8 cellular contexts compared by ENCODE assay signal in the genomic region with DNA sequence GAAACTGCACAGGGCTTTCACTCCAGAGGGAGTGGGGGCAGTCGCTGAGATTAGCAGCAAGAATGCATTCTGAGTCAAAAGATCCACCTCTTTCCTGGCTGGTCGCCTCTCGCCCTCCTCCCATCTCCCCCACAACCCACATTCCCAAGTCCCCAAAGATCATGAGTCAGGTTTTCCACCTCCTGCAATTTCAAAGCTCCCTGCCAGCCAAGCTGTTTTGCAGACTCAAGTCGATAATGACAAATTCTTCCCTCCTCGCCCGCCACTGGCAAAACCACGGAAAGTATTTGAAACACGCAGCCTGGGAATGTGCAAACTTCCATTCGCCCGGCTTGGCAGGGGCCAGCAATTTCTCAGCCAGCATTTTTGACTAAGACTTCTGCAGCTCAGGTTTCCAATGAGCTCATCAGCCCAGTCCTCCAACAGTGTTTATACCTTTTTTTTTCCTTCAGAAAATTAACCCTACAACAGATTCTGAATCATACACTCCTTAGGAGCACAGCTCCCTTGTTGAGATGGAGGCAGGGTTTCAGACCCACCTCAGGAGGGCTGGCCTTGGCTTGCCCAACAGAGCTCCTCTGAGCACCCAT.
DNase-seq lines count a peak whose midpoint lies in the region; ATAC-seq, FAIRE-seq and TF ChIP-seq lines count a peak whose summit lies in the region.

No MANE protein-coding gene starts in this region.

- peaks cover 0 to 2% of the 10 kb centered on the region in 2 donors for H3K9me3 Mint-ChIP-seq in activated T-cell treated with anti-CD3 and anti-CD28 coated beads, Interleukin-2, amount 50 U/mL, for 72 hours

- H3K4me1 Mint-ChIP-seq in T-helper 17 cell: no peaks in the 10 kb centered on the region
- H3K4me1 Mint-ChIP-seq in activated T-cell treated with anti-CD3 and anti-CD28 coated beads, Interleukin-2, amount 50 U/mL, for 72 hours (ENCODE audit: low read depth): no peaks in the 10 kb centered on the region

- no peaks in the 10 kb centered on the region for H3K36me3 Mint-ChIP-seq in T-helper 17 cell (ENCODE audit: low read depth)
- no peaks in the 10 kb centered on the region for H3K36me3 Mint-ChIP-seq in activated T-cell treated with anti-CD3 and anti-CD28 coated beads, Interleukin-2, amount 50 U/mL, for 72 hours (ENCODE audit: insufficient read depth in 2 of 2)

- H3K27ac ChIP-seq in HCT116 (ENCODE audit: low read depth, low read length) (peak overlapping the region; percentile 79), cardiac muscle cell (peak overlapping the region; percentile 81)

- H4K20me1 ChIP-seq in HCT116 (ENCODE audit: insufficient read depth): no peaks in the 10 kb centered on the region

- CTCF ChIA-PET in HCT116 (lab: Charles Lee): interaction anchor here (1.1 kb wide), 1 partner anchor 16 kb away, joined by 3 read pairs; no protein-coding TSS in a partner anchor

- no peaks in the 10 kb centered on the region for H3K9me2 ChIP-seq in HCT116 (ENCODE audit: insufficient read depth)

- H3K27me3 ChIP-seq in HCT116 (ENCODE audit: insufficient read depth, low read length) (no peaks in the 10 kb centered on the region), cardiac muscle cell (no peaks in the 10 kb centered on the region)

- H3K79me2 ChIP-seq in HCT116 (ENCODE audit: insufficient read depth, low read length): no peaks in the 10 kb centered on the region

- H3K4me1 ChIP-seq in HCT116 (ENCODE audit: control insufficient read depth in 1 of 2, insufficient read depth in 2 of 2, low read length in 2 of 2): peaks cover 32 to 69% of the 10 kb centered on the region in 2 experiments
- peaks cover 11% of the 10 kb centered on the region for H3K4me1 ChIP-seq in cardiac muscle cell (ENCODE audit: low read depth)

- peak overlapping the region; percentile 68 for H3K4me2 ChIP-seq in HCT116 (ENCODE audit: low read length)

- H3K36me3 ChIP-seq in HCT116 (ENCODE audit: control insufficient read depth in 1 of 2, insufficient read depth in 2 of 2, low read length in 2 of 2): no peaks in the 10 kb centered on the region
- no peaks in the 10 kb centered on the region for H3K36me3 ChIP-seq in cardiac muscle cell

- no peak for TF ChIP-seq CTCF in HCT116 (IDR thresholded peaks at IDR 0.05 in 2 of 3, conservative IDR thresholded peaks at IDR 0.05 in 1 of 3; ENCODE audit: borderline replicate concordance in 1 of 3, insufficient read depth in 1 of 3, low read depth in 2 of 3, low read length in 2 of 3)
- TF ChIP-seq CTCF in cardiac muscle cell (IDR thresholded peaks at IDR 0.05; ENCODE audit: low read depth, low read length): no peak

- BruUV-seq in HCT116 (replicated peaks; lab: Mats Ljungman, UMichigan): no TSS peak

- ATAC-seq in HCT116 (peak; percentile 86), T-helper 17 cell (no peak)
- no peak for ATAC-seq in activated T-cell treated with anti-CD3 and anti-CD28 coated beads, Interleukin-2, amount 50 U/mL, for 72 hours (replicated peaks in 1 of 2)

- H3K9ac ChIP-seq in HCT116 (ENCODE audit: low read length): peak overlapping the region; percentile 56

- DNase-seq in HCT116 (ENCODE audit: low read depth, low spot score): peak; percentile 98
- DNase-seq in UCSD-AML1 (lab: John Stamatoyannopoulos, UW; ENCODE audit: unreplicated experiment): peak; percentile 60
- peak; percentile 83 to 100 for DNase-seq in cardiac muscle cell (ENCODE audit: low read depth in 1 of 2, low spot score in 1 of 2)
- peak; percentile 50 for DNase-seq in pons (ENCODE audit: low spot score)
- DNase-seq in T-helper 17 cell: no peak
- no peak for DNase-seq in NCI-H187 treated with DMSO at 0.1 percent for 48 hours (lab: John Stamatoyannopoulos, UW)
- DNase-seq in GM19239 (ENCODE audit: insufficient read length, low spot score): no peak
- no peak for DNase-seq in activated T-cell treated with anti-CD3 and anti-CD28 coated beads, Interleukin-2, amount 50 U/mL, for 72 hours

- RAD21 ChIA-PET in HCT116 (lab: Charles Lee; ENCODE audit: low non-redundant PET in 1 of 2, low total read pairs in 2 of 2, uncharacterized antibody in 2 of 2, unreplicated experiment in 2 of 2): no interaction called here

- peaks cover 50% of the 10 kb centered on the region for H3K27me3 Mint-ChIP-seq in T-helper 17 cell
- H3K27me3 Mint-ChIP-seq in activated T-cell treated with anti-CD3 and anti-CD28 coated beads, Interleukin-2, amount 50 U/mL, for 72 hours (ENCODE audit: low read depth): no peaks in the 10 kb centered on the region

- H3K4me3 ChIP-seq in HCT116 (replicated peaks in 1 of 2; ENCODE audit: low read depth in 1 of 2, low read length in 2 of 2) (peak overlapping the region; percentile 6; a peak in 2 of 4 replicates), cardiac muscle cell (no peak overlapping the region)

- no peak overlapping the region for H3K27ac Mint-ChIP-seq in T-helper 17 cell
- no peak overlapping the region for H3K27ac Mint-ChIP-seq in activated T-cell treated with anti-CD3 and anti-CD28 coated beads, Interleukin-2, amount 50 U/mL, for 72 hours

- TF ChIP-seq POLR2A in HCT116 (IDR thresholded peaks at IDR 0.05; ENCODE audit: borderline replicate concordance, extremely low read depth, insufficient read depth, insufficient read length): no peak

- peak; percentile 50 for TF ChIP-seq RAD21 in HCT116 (IDR thresholded peaks at IDR 0.05; ENCODE audit: low read depth)

- no peak overlapping the region for H2AFZ ChIP-seq in HCT116 (ENCODE audit: low read depth, low read length, poor library complexity, severe bottlenecking)

- intact Hi-C loops in HCT116 (cut with micrococcal nuclease): no loop called here

- H3K4me3 Mint-ChIP-seq in T-helper 17 cell: no peak overlapping the region
- no peak overlapping the region for H3K4me3 Mint-ChIP-seq in activated T-cell treated with anti-CD3 and anti-CD28 coated beads, Interleukin-2, amount 50 U/mL, for 72 hours

- FAIRE-seq in GM19239 (lab: Jason Lieb, UNC): no peak

- POLR2A ChIA-PET in HCT116 (lab: Charles Lee): no interaction called here

- H3K9me3 ChIP-seq in HCT116 (ENCODE audit: control insufficient read depth in 1 of 2, insufficient read depth in 1 of 2, low read depth in 1 of 2, low read length in 2 of 2) (no peaks in the 10 kb centered on the region), cardiac muscle cell (ENCODE audit: low read depth) (no peaks in the 10 kb centered on the region), T-helper 17 cell (ENCODE audit: control insufficient read depth, low read length, poor library complexity, severe bottlenecking) (no peaks in the 10 kb centered on the region)

TF ChIP-seq in HCT116, 20 proteins besides CTCF, POLR2A, EP300 and RAD21 (continues in another document):
- TF ChIP-seq, protein P1, sequence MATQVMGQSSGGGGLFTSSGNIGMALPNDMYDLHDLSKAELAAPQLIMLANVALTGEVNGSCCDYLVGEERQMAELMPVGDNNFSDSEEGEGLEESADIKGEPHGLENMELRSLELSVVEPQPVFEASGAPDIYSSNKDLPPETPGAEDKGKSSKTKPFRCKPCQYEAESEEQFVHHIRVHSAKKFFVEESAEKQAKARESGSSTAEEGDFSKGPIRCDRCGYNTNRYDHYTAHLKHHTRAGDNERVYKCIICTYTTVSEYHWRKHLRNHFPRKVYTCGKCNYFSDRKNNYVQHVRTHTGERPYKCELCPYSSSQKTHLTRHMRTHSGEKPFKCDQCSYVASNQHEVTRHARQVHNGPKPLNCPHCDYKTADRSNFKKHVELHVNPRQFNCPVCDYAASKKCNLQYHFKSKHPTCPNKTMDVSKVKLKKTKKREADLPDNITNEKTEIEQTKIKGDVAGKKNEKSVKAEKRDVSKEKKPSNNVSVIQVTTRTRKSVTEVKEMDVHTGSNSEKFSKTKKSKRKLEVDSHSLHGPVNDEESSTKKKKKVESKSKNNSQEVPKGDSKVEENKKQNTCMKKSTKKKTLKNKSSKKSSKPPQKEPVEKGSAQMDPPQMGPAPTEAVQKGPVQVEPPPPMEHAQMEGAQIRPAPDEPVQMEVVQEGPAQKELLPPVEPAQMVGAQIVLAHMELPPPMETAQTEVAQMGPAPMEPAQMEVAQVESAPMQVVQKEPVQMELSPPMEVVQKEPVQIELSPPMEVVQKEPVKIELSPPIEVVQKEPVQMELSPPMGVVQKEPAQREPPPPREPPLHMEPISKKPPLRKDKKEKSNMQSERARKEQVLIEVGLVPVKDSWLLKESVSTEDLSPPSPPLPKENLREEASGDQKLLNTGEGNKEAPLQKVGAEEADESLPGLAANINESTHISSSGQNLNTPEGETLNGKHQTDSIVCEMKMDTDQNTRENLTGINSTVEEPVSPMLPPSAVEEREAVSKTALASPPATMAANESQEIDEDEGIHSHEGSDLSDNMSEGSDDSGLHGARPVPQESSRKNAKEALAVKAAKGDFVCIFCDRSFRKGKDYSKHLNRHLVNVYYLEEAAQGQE (IDR thresholded peaks at IDR 0.05; ENCODE audit: low read depth): no peak
- TF ChIP-seq SRF (IDR thresholded peaks at IDR 0.05; ENCODE audit: low read depth) (peak; percentile 77; the same call in 1 of the 2 replicates), CEBPB (IDR thresholded peaks at IDR 0.05; ENCODE audit: low read depth) (peak; percentile 89), JUND (IDR thresholded peaks at IDR 0.05) (peak; percentile 98), TCF7L2 (IDR thresholded peaks at IDR 0.05; ENCODE audit: borderline replicate concordance, extremely low read depth, insufficient read depth, insufficient read length) (peak; percentile 91), ELF1 (IDR thresholded peaks at IDR 0.05; ENCODE audit: borderline replicate concordance, low read depth) (no peak), EZH2phosphoT487 (IDR thresholded peaks at IDR 0.05; ENCODE audit: borderline replicate concordance) (no peak), FOSL1 (IDR thresholded peaks at IDR 0.05; ENCODE audit: low read depth) (peak; percentile 97), SIN3A (IDR thresholded peaks at IDR 0.05; ENCODE audit: low read depth) (peak; percentile 98), EZH2 (IDR thresholded peaks at IDR 0.05) (no peak), YY1 (IDR thresholded peaks at IDR 0.05; ENCODE audit: extremely low read depth, insufficient replicate concordance, low read depth, low read length) (peak; percentile 25), CBX3 (IDR thresholded peaks at IDR 0.05; ENCODE audit: low read depth) (peak; percentile 98), EGR1 (IDR thresholded peaks at IDR 0.05; ENCODE audit: low read depth) (peak; percentile 81), ZNF274 (IDR thresholded peaks at IDR 0.05; ENCODE audit: low read depth, low read length) (no peak), SP1 (IDR thresholded peaks at IDR 0.05; ENCODE audit: low read depth) (peak; percentile 97)
- TF ChIP-seq, protein P2, sequence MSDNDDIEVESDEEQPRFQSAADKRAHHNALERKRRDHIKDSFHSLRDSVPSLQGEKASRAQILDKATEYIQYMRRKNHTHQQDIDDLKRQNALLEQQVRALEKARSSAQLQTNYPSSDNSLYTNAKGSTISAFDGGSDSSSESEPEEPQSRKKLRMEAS (IDR thresholded peaks at IDR 0.05): peak; percentile 80
- TF ChIP-seq, protein P3, sequence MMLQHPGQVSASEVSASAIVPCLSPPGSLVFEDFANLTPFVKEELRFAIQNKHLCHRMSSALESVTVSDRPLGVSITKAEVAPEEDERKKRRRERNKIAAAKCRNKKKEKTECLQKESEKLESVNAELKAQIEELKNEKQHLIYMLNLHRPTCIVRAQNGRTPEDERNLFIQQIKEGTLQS (IDR thresholded peaks at IDR 0.05): peak; percentile 85

Comparison
In these comparisons a context has a peak if more than half of its experiments do, and no peak if none do; other contexts are left out.
1. DNase-seq: peak in HCT116 (single experiment), UCSD-AML1 (single experiment), cardiac muscle cell (2 of 2) and pons (single experiment); none in T-helper 17 cell (0 of 3), NCI-H187 treated with DMSO at 0.1 percent for 48 hours (single experiment), GM19239 (single experiment) and activated T-cell treated with anti-CD3 and anti-CD28 coated beads, Interleukin-2, amount 50 U/mL, for 72 hours (0 of 2).